In the genomic region with DNA sequence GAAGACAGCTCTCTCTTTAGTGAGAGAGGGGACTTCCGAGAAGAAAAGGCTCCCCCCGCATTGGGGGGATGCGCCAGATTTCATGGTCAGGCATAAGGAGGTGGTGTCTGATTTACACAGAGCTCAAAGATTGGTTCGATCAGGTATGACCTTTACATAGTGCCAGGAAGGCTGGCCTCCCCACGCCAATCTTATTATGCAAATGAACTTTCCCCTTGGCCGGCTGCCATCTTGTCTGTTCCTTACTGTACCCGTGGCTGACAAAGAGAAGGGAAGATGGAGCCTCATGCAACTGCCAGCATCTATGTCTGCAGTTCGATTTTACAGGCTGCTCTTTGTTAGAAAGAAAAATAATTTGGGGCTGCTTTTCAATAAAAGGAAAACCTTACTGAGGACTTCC, we compare ENCODE assay signal across 25 cellular contexts.
DNase-seq lines count a peak whose midpoint lies in the region; ATAC-seq and TF ChIP-seq lines count a peak whose summit lies in the region.
"Had no signal": no experiment of that assay in that cellular context is flagged by ENCODE, and none has a peak within 500 bp of the region (broad histone marks: within the 10 kb centered on the region; RNA-seq: fewer than 3 reads in every experiment).

No MANE protein-coding gene starts in this region.

- CTCF ChIA-PET in activated CD4-positive, alpha-beta T cell treated with anti-CD3 and anti-CD28 coated beads, Interleukin-2, amount 10 ng/mL, durations not matched to agents 7 days and 5 days (lab: Charles Lee), result no interaction called here

- no peaks in the 10 kb centered on the region for H4K20me1 ChIP-seq in OCI-LY1 (ENCODE audit: insufficient read depth, low read length)

- no peaks in the 10 kb centered on the region for H3K9me2 ChIP-seq in OCI-LY1 (ENCODE audit: low read depth, low read length)

- no peaks in the 10 kb centered on the region for H3K9me3 ChIP-seq in OCI-LY1 (ENCODE audit: low read length)
- H3K9me3 ChIP-seq: esophagus muscularis mucosa had no signal

- POLR2A ChIA-PET in activated CD4-positive, alpha-beta T cell treated with anti-CD3 and anti-CD28 coated beads, Interleukin-2, amount 10 ng/mL, durations not matched to agents 7 days and 5 days (lab: Charles Lee), result no interaction called here

- H3K9ac ChIP-seq in OCI-LY1 (ENCODE audit: low read length), result no peak overlapping the region
- H3K9ac ChIP-seq: KMS-11 had no signal

- H3K4me3 ChIP-seq in OCI-LY1 (ENCODE audit: low read depth, low read length, poor library complexity, severe bottlenecking), result peak overlapping the region; percentile 8
- H3K4me3 ChIP-seq: cardiac muscle cell, coronary artery, esophagus muscularis mucosa had no signal

- no peaks in the 10 kb centered on the region for H3F3A ChIP-seq in OCI-LY1 (ENCODE audit: insufficient read depth, low read length)

- no peaks in the 10 kb centered on the region for H3K4me1 Mint-ChIP-seq in activated CD4-positive, alpha-beta T cell treated with anti-CD3 and anti-CD28 coated beads, Interleukin-2, amount 10 ng/mL, durations not matched to agents 7 days and 5 days
- H3K4me1 Mint-ChIP-seq: immature natural killer cell; naive thymus-derived CD4-positive, alpha-beta T cell had no signal

- ATAC-seq in sciatic nerve (no peak), HG03432 (IDR thresholded peaks at IDR 0.05; ENCODE audit: unreplicated experiment) (no peak)
- ATAC-seq: activated CD8-positive, alpha-beta T cell treated with anti-CD3 and anti-CD28 coated beads for 36 hours; CD8-positive, alpha-beta T cell; naive thymus-derived CD4-positive, alpha-beta T cell had no signal

- no peak overlapping the region for H3K27ac Mint-ChIP-seq in activated CD4-positive, alpha-beta T cell treated with anti-CD3 and anti-CD28 coated beads, Interleukin-2, amount 10 ng/mL, durations not matched to agents 7 days and 5 days
- H3K27ac Mint-ChIP-seq: activated CD8-positive, alpha-beta T cell treated with anti-CD3 and anti-CD28 coated beads for 36 hours; CD8-positive, alpha-beta T cell; immature natural killer cell; naive thymus-derived CD4-positive, alpha-beta T cell had no signal

- H3K27me3 Mint-ChIP-seq in activated CD4-positive, alpha-beta T cell treated with anti-CD3 and anti-CD28 coated beads, Interleukin-2, amount 10 ng/mL, durations not matched to agents 7 days and 5 days, result no peaks in the 10 kb centered on the region
- H3K27me3 Mint-ChIP-seq: activated CD8-positive, alpha-beta T cell treated with anti-CD3 and anti-CD28 coated beads for 36 hours; naive thymus-derived CD4-positive, alpha-beta T cell had no signal

- TF ChIP-seq CTCF in OCI-LY1 (IDR thresholded peaks at IDR 0.05; ENCODE audit: low read length), result no peak

- no peaks in the 10 kb centered on the region for H3K79me2 ChIP-seq in OCI-LY1 (ENCODE audit: insufficient read depth, low read length)

- DNase-seq in NCI-H82 (lab: John Stamatoyannopoulos, UW) (peak; percentile 1), NCI-H82 treated with DMSO at 0.1 percent for 48 hours (lab: John Stamatoyannopoulos, UW; ENCODE audit: unreplicated experiment) (no peak), NCI-H1105 treated with DMSO at 0.1 percent for 48 hours (lab: John Stamatoyannopoulos, UW) (peak; percentile 19), sciatic nerve (ENCODE audit: low spot score) (peak; percentile 58), OCI-M2 (lab: John Stamatoyannopoulos, UW; ENCODE audit: unreplicated experiment) (no peak)
- no peak for DNase-seq in activated CD4-positive, alpha-beta T cell treated with anti-CD3 and anti-CD28 coated beads, Interleukin-2, amount 10 ng/mL, durations not matched to agents 7 days and 5 days
- DNase-seq: activated CD8-positive, alpha-beta T cell treated with anti-CD3 and anti-CD28 coated beads for 36 hours; activated naive CD4-positive, alpha-beta T cell treated with Interleukin-2 at 50 U/mL for 16 hours; AML-193; amniotic stem cell; CD8-positive, alpha-beta T cell; DND-41; foreskin melanocyte; H7; immature natural killer cell; naive thymus-derived CD4-positive, alpha-beta T cell; NCI-H524; small intestine; stimulated activated CD4-positive, alpha-beta T cell treated with anti-CD3 and anti-CD28 coated beads, Interleukin-1b, Interleukin-23, amount 100 ng/mL, for 48 hours had no signal

- no peaks in the 10 kb centered on the region for H3K36me3 Mint-ChIP-seq in activated CD4-positive, alpha-beta T cell treated with anti-CD3 and anti-CD28 coated beads, Interleukin-2, amount 10 ng/mL, durations not matched to agents 7 days and 5 days (ENCODE audit: low read depth)
- H3K36me3 Mint-ChIP-seq: CD8-positive, alpha-beta T cell; immature natural killer cell; naive thymus-derived CD4-positive, alpha-beta T cell had no signal

- no peaks in the 10 kb centered on the region for H3K4me1 ChIP-seq in OCI-LY1 (ENCODE audit: insufficient read depth, low read length, severe bottlenecking)
- H3K4me1 ChIP-seq: esophagus muscularis mucosa had no signal

- H3K9me3 Mint-ChIP-seq in activated CD4-positive, alpha-beta T cell treated with anti-CD3 and anti-CD28 coated beads, Interleukin-2, amount 10 ng/mL, durations not matched to agents 7 days and 5 days, result no peaks in the 10 kb centered on the region

- no peaks in the 10 kb centered on the region for H3K36me3 ChIP-seq in OCI-LY1 (ENCODE audit: insufficient read depth, low read length)
- H3K36me3 ChIP-seq: cardiac muscle cell, esophagus muscularis mucosa had no signal

- H3K4me2 ChIP-seq in OCI-LY1 (ENCODE audit: low read length), result no peak overlapping the region
- H3K4me2 ChIP-seq: KMS-11 had no signal

- no peak overlapping the region for H2AFZ ChIP-seq in OCI-LY1 (ENCODE audit: low read length)

- H3K27ac ChIP-seq in OCI-LY1 (ENCODE audit: low read depth, low read length, poor library complexity, severe bottlenecking), result no peak overlapping the region
- H3K27ac ChIP-seq: cardiac muscle cell, coronary artery, esophagus muscularis mucosa, KMS-11 had no signal

- H3K4me3 Mint-ChIP-seq in activated CD4-positive, alpha-beta T cell treated with anti-CD3 and anti-CD28 coated beads, Interleukin-2, amount 10 ng/mL, durations not matched to agents 7 days and 5 days, result no peak overlapping the region
- H3K4me3 Mint-ChIP-seq: activated CD8-positive, alpha-beta T cell treated with anti-CD3 and anti-CD28 coated beads for 36 hours; CD8-positive, alpha-beta T cell; immature natural killer cell; naive thymus-derived CD4-positive, alpha-beta T cell had no signal

- intact Hi-C loops in sciatic nerve (cut with DNase I), result loop anchor here (5.0 kb wide), 1 partner anchor 807 kb away; no protein-coding TSS in a partner anchor

- H3K27me3 ChIP-seq in OCI-LY1 (ENCODE audit: insufficient read depth, low read length), result no peaks in the 10 kb centered on the region
- H3K27me3 ChIP-seq: cardiac muscle cell, esophagus muscularis mucosa had no signal

Comparison
In these comparisons a context has a peak if more than half of its experiments do, and no peak if none do; other contexts are left out.
1. DNase-seq: peak in NCI-H82 (single experiment), NCI-H1105 treated with DMSO at 0.1 percent for 48 hours (single experiment) and sciatic nerve (single experiment); none in NCI-H82 treated with DMSO at 0.1 percent for 48 hours (single experiment), OCI-M2 (single experiment) and activated CD4-positive, alpha-beta T cell treated with anti-CD3 and anti-CD28 coated beads, Interleukin-2, amount 10 ng/mL, durations not matched to agents 7 days and 5 days (single experiment).